Comparison of ENCODE assay signal across 23 cellular contexts in the genomic region with DNA sequence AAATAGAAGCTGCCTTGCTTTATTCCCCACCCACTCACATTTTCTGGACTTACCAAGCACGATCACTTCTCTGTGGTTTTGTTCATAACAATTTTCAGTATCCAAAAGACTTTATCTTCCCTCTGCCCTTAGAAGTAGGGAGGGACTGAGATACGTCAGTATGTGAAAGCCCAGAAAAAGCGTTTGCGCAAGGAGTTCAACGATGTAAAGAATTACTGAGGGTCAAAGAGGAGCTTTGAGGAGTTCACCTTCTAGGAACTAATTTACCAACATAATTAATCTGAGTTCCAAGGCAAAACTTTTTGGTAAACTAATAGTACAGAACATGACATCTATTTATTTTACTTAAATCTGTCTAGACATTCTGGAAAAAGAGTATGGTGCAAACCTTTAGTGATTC.
DNase-seq lines count a peak whose midpoint lies in the region; ATAC-seq, FAIRE-seq and TF ChIP-seq lines count a peak whose summit lies in the region.
"Had no signal": no experiment of that assay in that cellular context is flagged by ENCODE, and none has a peak within 500 bp of the region (broad histone marks: within the 10 kb centered on the region; RNA-seq: fewer than 3 reads in every experiment).

No MANE protein-coding gene starts in this region.

- POLR2A ChIA-PET in HepG2 (lab: Yijun Ruan, JAX) (interaction anchor here (0.9 kb wide), 1 partner anchor 186 kb away, joined by 3 read pairs; no protein-coding TSS in a partner anchor), GM12878 (lab: Charles Lee) (no interaction called here)

- CTCF ChIA-PET in HepG2 (lab: Yijun Ruan, JAX; ENCODE audit: low intra/inter-chr PET ratio, low total read pairs): no interaction called here
- CTCF ChIA-PET in GM12878 (lab: Yijun Ruan, JAX): interaction anchor here (1.4 kb wide), 1 partner anchor 112 kb away, joined by 3 read pairs; no protein-coding TSS in a partner anchor

- no peaks in the 10 kb centered on the region for H3F3A ChIP-seq in smooth muscle cell (ENCODE audit: low read depth)

- TF ChIP-seq CTCF in HepG2 (CRISPR knock-in tag; IDR thresholded peaks at IDR 0.05) (no peak), right lobe of liver (IDR thresholded peaks at IDR 0.05) (no peak), GM12878 (IDR thresholded peaks at IDR 0.05 in 2 of 3, conservative IDR thresholded peaks at IDR 0.05 in 1 of 3; ENCODE audit: control insufficient read depth in 2 of 3, extremely low read depth in 1 of 3, insufficient read depth in 1 of 3, low read depth in 3 of 3, low read length in 3 of 3) (no peak), hepatocyte (IDR thresholded peaks at IDR 0.05; ENCODE audit: poor library complexity) (no peak), smooth muscle cell (IDR thresholded peaks at IDR 0.05; ENCODE audit: borderline replicate concordance, insufficient read depth, poor library complexity, severe bottlenecking) (no peak)

- H3K79me2 ChIP-seq in HepG2 (ENCODE audit: insufficient read depth, low read length): peaks cover 46% of the 10 kb centered on the region
- H3K79me2 ChIP-seq in GM12878 (ENCODE audit: control insufficient read depth, insufficient read depth, low read length): no peaks in the 10 kb centered on the region
- no peaks in the 10 kb centered on the region for H3K79me2 ChIP-seq in hepatocyte
- H3K79me2 ChIP-seq in smooth muscle cell (ENCODE audit: low read depth): no peaks in the 10 kb centered on the region

- H3K9me2 ChIP-seq in hepatocyte (replicated peaks; ENCODE audit: insufficient read depth): no peaks in the 10 kb centered on the region

- TF ChIP-seq EP300 in HepG2 (IDR thresholded peaks at IDR 0.05; ENCODE audit: low read depth in 2 of 2, low read length in 2 of 2) (no peak), HepG2 (CRISPR knock-in tag; IDR thresholded peaks at IDR 0.05; ENCODE audit: borderline replicate concordance) (no peak), GM12878 (IDR thresholded peaks at IDR 0.05; ENCODE audit: borderline replicate concordance in 1 of 2, control insufficient read depth in 1 of 2, low read depth in 2 of 2, low read length in 2 of 2) (no peak)

- no peak overlapping the region for H3K9ac ChIP-seq in HepG2 (ENCODE audit: insufficient read depth, low read depth, low read length)
- no peak overlapping the region for H3K9ac ChIP-seq in GM12878 (ENCODE audit: control insufficient read depth, insufficient read depth, low read length)
- H3K9ac ChIP-seq in smooth muscle cell (ENCODE audit: low read depth): peak overlapping the region; percentile 69
- H3K9ac ChIP-seq: BLaER1 treated with 17β-estradiol and CSF1 and Interleukin-3, amounts not matched to agents 10 nM and 100 nM had no signal

- BruUV-seq in HepG2 (replicated peaks; lab: Mats Ljungman, UMichigan) (TSS peak; percentile 6), GM12878 (replicated peaks; lab: Mats Ljungman, UMichigan) (no TSS peak)

- no peaks in the 10 kb centered on the region for H3K27me3 ChIP-seq in HepG2 (ENCODE audit: control insufficient read depth in 1 of 2, insufficient read depth in 2 of 2, low read length in 2 of 2)
- H3K27me3 ChIP-seq in right lobe of liver: no peaks in the 10 kb centered on the region
- no peaks in the 10 kb centered on the region for H3K27me3 ChIP-seq in GM12878 (replicated peaks in 1 of 2; ENCODE audit: control insufficient read depth in 2 of 2, insufficient read depth in 2 of 2, low read length in 1 of 2)
- H3K27me3 ChIP-seq in hepatocyte: no peaks in the 10 kb centered on the region
- H3K27me3 ChIP-seq in smooth muscle cell (ENCODE audit: low read depth): no peaks in the 10 kb centered on the region
- no peaks in the 10 kb centered on the region for H3K27me3 ChIP-seq in right cardiac atrium (ENCODE audit: control insufficient read depth, insufficient read depth)

- H2AFZ ChIP-seq in HepG2 (ENCODE audit: low read length) (no peak overlapping the region), GM12878 (ENCODE audit: control insufficient read depth, low read depth, low read length) (no peak overlapping the region), hepatocyte (no peak overlapping the region), smooth muscle cell (ENCODE audit: low read depth) (no peak overlapping the region)

- ATAC-seq in HepG2 (no peak), right lobe of liver (no peak), GM12878 (no peak), right cardiac atrium (no peak)
- ATAC-seq: A549; CD8-positive, alpha-beta T cell had no signal

- H3K9me3 ChIP-seq in HepG2 (ENCODE audit: low read length) (no peaks in the 10 kb centered on the region), right lobe of liver (no peaks in the 10 kb centered on the region), GM12878 (replicated peaks; ENCODE audit: control insufficient read depth, insufficient read depth, low read length) (no peaks in the 10 kb centered on the region), hepatocyte (ENCODE audit: low read depth) (peaks cover 5% of the 10 kb centered on the region), smooth muscle cell (replicated peaks; ENCODE audit: low read depth) (no peaks in the 10 kb centered on the region), right cardiac atrium (ENCODE audit: control insufficient read depth, low read length) (no peaks in the 10 kb centered on the region)
- H3K9me3 ChIP-seq: A549; BLaER1 treated with 17β-estradiol and CSF1 and Interleukin-3, amounts not matched to agents 10 nM and 100 nM; Caco-2 had no signal

- H3K4me1 ChIP-seq in HepG2 (ENCODE audit: insufficient read depth, low read length) (peaks cover 52% of the 10 kb centered on the region), right lobe of liver (no peaks in the 10 kb centered on the region), GM12878 (ENCODE audit: control insufficient read depth, insufficient read depth, low read length) (no peaks in the 10 kb centered on the region), hepatocyte (ENCODE audit: insufficient read depth) (no peaks in the 10 kb centered on the region), smooth muscle cell (ENCODE audit: low read depth) (peaks cover 15% of the 10 kb centered on the region), right cardiac atrium (ENCODE audit: control insufficient read depth, insufficient read depth, low read length) (no peaks in the 10 kb centered on the region)
- H3K4me1 ChIP-seq: A549 had no signal

- intact Hi-C loops in HepG2 (cut with micrococcal nuclease; ENCODE audit: unreplicated experiment): no loop called here
- intact Hi-C loops in right lobe of liver (cut with DNase I): no loop called here
- intact Hi-C loops in GM12878 (cut with micrococcal nuclease; ENCODE audit: unreplicated experiment): no loop called here
- intact Hi-C loops in right cardiac atrium (cut with DNase I): no loop called here

- in situ Hi-C loops in HepG2 (cut with HindIII; ENCODE audit: extremely low pct_ligation_motif_present, low pct_unique_long_range_greater_than_20kb) (loop anchor here (10.0 kb wide), 1 partner anchor 201 kb away; no protein-coding TSS in a partner anchor), GM12878 (cut with MboI) (no loop called here)

- FAIRE-seq in HepG2 (lab: Jason Lieb, UNC) (no peak), GM12878 (lab: Jason Lieb, UNC) (no peak)
- FAIRE-seq: D721Med, G401.6, GM12892, GM18507 had no signal

- WGBS in HepG2 (ENCODE audit: low lambda C conversion rate): 87% methylated on average over 5 of the region's 5 CpGs
- WGBS in right lobe of liver (ENCODE audit: insufficient coverage, low coverage, low lambda C conversion rate, missing lambda C conversion rate): 58% methylated on average over 5 of the region's 5 CpGs
- 72% methylated on average over 5 of the region's 5 CpGs for WGBS in GM12878 (ENCODE audit: insufficient coverage, insufficient replicate concordance, low lambda C conversion rate, missing lambda C conversion rate)
- WGBS in hepatocyte (ENCODE audit: low lambda C conversion rate, missing lambda C conversion rate): 69% methylated on average over 5 of the region's 5 CpGs
- 53% methylated on average over 5 of the region's 5 CpGs for WGBS in smooth muscle cell (ENCODE audit: low lambda C conversion rate)
- 79% methylated on average over 5 of the region's 5 CpGs for WGBS in right cardiac atrium

- H3K27ac ChIP-seq in HepG2 (ENCODE audit: extremely low read length, insufficient read depth, low read length) (no peak overlapping the region), right lobe of liver (no peak overlapping the region), GM12878 (ENCODE audit: control insufficient read depth, insufficient read depth) (no peak overlapping the region), hepatocyte (peak overlapping the region; percentile 21), smooth muscle cell (ENCODE audit: low read depth) (peak overlapping the region; percentile 92), right cardiac atrium (ENCODE audit: low read length) (no peak overlapping the region)
- H3K27ac ChIP-seq: 22Rv1; A549; BLaER1 treated with 17β-estradiol and CSF1 and Interleukin-3, amounts not matched to agents 10 nM and 100 nM; C4-2B had no signal

- H3K36me3 ChIP-seq in HepG2 (replicated peaks in 1 of 2; ENCODE audit: control insufficient read depth in 1 of 2, insufficient read depth in 2 of 2, low read length in 2 of 2) (peaks cover 2 to 29% of the 10 kb centered on the region in 2 experiments; a peak in 2 of 5 replicates), right lobe of liver (peaks cover 0 to 8% (median 0%) of the 10 kb centered on the region in 4 donors), GM12878 (ENCODE audit: control insufficient read depth in 2 of 2, insufficient read depth in 2 of 2, low read length in 1 of 2) (no peaks in the 10 kb centered on the region), hepatocyte (replicated peaks; ENCODE audit: insufficient read depth, low read depth) (no peaks in the 10 kb centered on the region), smooth muscle cell (ENCODE audit: low read depth) (no peaks in the 10 kb centered on the region)

- no peak for DNase-seq in HepG2 (ENCODE audit: low spot score)
- no peak for DNase-seq in right lobe of liver
- no peak for DNase-seq in GM12878 (ENCODE audit: low read depth, low spot score)
- DNase-seq in hepatocyte (ENCODE audit: low spot score): no peak
- DNase-seq in smooth muscle cell (lab: John Stamatoyannopoulos, UW; ENCODE audit: unreplicated experiment): no peak
- DNase-seq in medulla oblongata (ENCODE audit: extremely low spot score): no peak
- DNase-seq in activated T-cell treated with anti-CD3 and anti-CD28 coated beads, Interleukin-2, amount 50 U/mL, for 1 hour: no peak
- no peak for DNase-seq in right cardiac atrium
- DNase-seq: AML-193; Caco-2; Calu3; CD4-positive, alpha-beta T cell; CD8-positive, alpha-beta T cell; DMS79 treated with DMSO at 0.1 percent for 48 hours; GF-D8 had no signal

- TF ChIP-seq RAD21 in HepG2 (CRISPR knock-in tag; IDR thresholded peaks at IDR 0.05) (no peak), GM12878 (IDR thresholded peaks at IDR 0.05; ENCODE audit: insufficient read depth, low read depth, low read length) (no peak)

- SMC1A ChIA-PET in GM12878 (lab: Charles Lee; ENCODE audit: uncharacterized antibody, unreplicated experiment): interaction anchor here (0.8 to 1.7 kb wide), 4 partner anchors 9 to 82 kb away, joined by 3 to 7 read pairs (median 3); no protein-coding TSS in a partner anchor

- H3K4me2 ChIP-seq in HepG2 (ENCODE audit: low read depth, low read length): no peak overlapping the region
- no peak overlapping the region for H3K4me2 ChIP-seq in GM12878 (ENCODE audit: control insufficient read depth, insufficient read depth)
- no peak overlapping the region for H3K4me2 ChIP-seq in hepatocyte
- peak overlapping the region; percentile 55 for H3K4me2 ChIP-seq in smooth muscle cell
- H3K4me2 ChIP-seq: A549; BLaER1 treated with 17β-estradiol and CSF1 and Interleukin-3, amounts not matched to agents 10 nM and 100 nM had no signal

- H4K20me1 ChIP-seq in HepG2 (ENCODE audit: insufficient read depth, low read length) (0 out of 2 replicates have a peak, but pooled peaks cover 17% of the 10 kb centered on the region), GM12878 (ENCODE audit: control insufficient read depth, insufficient read depth) (no peaks in the 10 kb centered on the region), hepatocyte (ENCODE audit: insufficient read depth, poor library complexity, severe bottlenecking) (no peaks in the 10 kb centered on the region), smooth muscle cell (ENCODE audit: low read depth) (no peaks in the 10 kb centered on the region)

- RAD21 ChIA-PET in GM12878 (lab: Charles Lee; ENCODE audit: unreplicated experiment): no interaction called here

- H3K4me3 ChIP-seq in HepG2 (replicated peaks in 1 of 3; ENCODE audit: insufficient read depth in 1 of 3, low read depth in 2 of 3, low read length in 3 of 3) (no peak overlapping the region), right lobe of liver (no peak overlapping the region), GM12878 (no peak overlapping the region), hepatocyte (no peak overlapping the region), smooth muscle cell (no peak overlapping the region), right cardiac atrium (ENCODE audit: low read length) (no peak overlapping the region)
- H3K4me3 ChIP-seq: A549; BLaER1 treated with 17β-estradiol and CSF1 and Interleukin-3, amounts not matched to agents 10 nM and 100 nM had no signal

- TF ChIP-seq POLR2A in HepG2 (IDR thresholded peaks at IDR 0.05; ENCODE audit: insufficient read depth in 1 of 2, low read depth in 2 of 2, low read length in 2 of 2) (no peak), right lobe of liver (IDR thresholded peaks at IDR 0.05) (no peak), GM12878 (IDR thresholded peaks at IDR 0.05; ENCODE audit: low read depth, low read length) (no peak)

Comparison
In these comparisons a context has a peak if more than half of its experiments do, and no peak if none do; other contexts are left out.
1. H3K27ac ChIP-seq: peak in hepatocyte (single experiment) and smooth muscle cell (single experiment); none in HepG2 (single experiment), right lobe of liver (0 of 3), GM12878 (single experiment) and right cardiac atrium (single experiment).